26 cellular contexts compared by ENCODE assay signal in the genomic region with DNA sequence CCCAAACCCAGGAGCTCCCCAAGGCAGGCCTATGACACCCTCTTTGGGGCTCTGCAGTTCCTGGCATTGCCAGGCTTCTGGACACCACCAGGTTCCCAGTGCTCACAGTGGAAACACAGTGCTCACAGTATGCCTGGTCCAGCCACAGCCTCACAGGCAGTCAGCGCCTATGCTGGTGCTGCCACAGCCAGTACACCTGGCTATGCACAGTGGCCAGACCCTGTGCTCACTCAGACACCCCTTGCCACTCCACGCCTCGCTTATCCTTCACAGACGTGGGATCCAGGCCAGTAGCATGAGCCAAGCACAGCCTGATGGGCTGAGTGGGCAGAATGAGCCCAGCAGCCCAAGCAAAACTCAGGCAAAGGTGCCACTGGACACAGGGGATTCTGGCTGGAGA.
"Had no signal": no experiment of that assay in that cellular context is flagged by ENCODE, and none has a peak within 500 bp of the region (broad histone marks: within the 10 kb centered on the region; RNA-seq: fewer than 3 reads in every experiment).

No MANE protein-coding gene starts in this region.

- H3K4me2 ChIP-seq: neural progenitor cell had no signal

- H3K4me3 Mint-ChIP-seq: activated CD4-positive, alpha-beta memory T cell treated with anti-CD3 and anti-CD28 coated beads, Interleukin-2, amount 10 ng/mL, durations not matched to agents 7 days and 5 days; activated CD4-positive, alpha-beta T cell treated with anti-CD3 and anti-CD28 coated beads, Interleukin-2, amount 10 ng/mL, durations not matched to agents 7 days and 5 days; activated naive CD8-positive, alpha-beta T cell treated with anti-CD3 and anti-CD28 coated beads, Interleukin-2, amount 50 U/mL, for 24 hours; activated T-cell treated with anti-CD3 and anti-CD28 coated beads, Interleukin-2, amount 50 U/mL, for 24 hours; central memory CD8-positive, alpha-beta T cell; natural killer cell; neural progenitor cell; stimulated activated naive B cell treated with anti-CD40 and anti-IgM and Interleukin-4, amounts not matched to agents 10 μg/mL and 1 μg/mL and 100 μg/mL, for 72 hours; T-helper 1 cell treated with Interleukin-12 subunit alpha and Interleukin-12 subunit beta and Interleukin-4 antibody, amounts not matched to agents 30 μg/mL and 1 μg/mL, for 36 hours had no signal

- DNase-seq: activated CD4-positive, alpha-beta memory T cell treated with anti-CD3 and anti-CD28 coated beads, Interleukin-2, amount 10 ng/mL, durations not matched to agents 7 days and 5 days; activated CD4-positive, alpha-beta T cell treated with anti-CD3 and anti-CD28 coated beads, Interleukin-2, amount 10 ng/mL, durations not matched to agents 7 days and 5 days; activated CD4-positive, CD25-positive, alpha-beta regulatory T cell treated with anti-CD3 and anti-CD28 coated beads, Interleukin-2, amount 50 U/mL, for 72 hours; activated CD8-positive, alpha-beta memory T cell treated with anti-CD3 and anti-CD28 coated beads, Interleukin-2, amount 50 U/mL, for 48 hours; activated gamma-delta T cell; activated naive CD4-positive, alpha-beta T cell treated with anti-CD3 and anti-CD28 coated beads, Interleukin-2, amount 50 U/mL, for 16 hours; activated naive CD8-positive, alpha-beta T cell treated with anti-CD3 and anti-CD28 coated beads, Interleukin-2, amount 50 U/mL, for 24 hours; activated T-cell treated with anti-CD3 and anti-CD28 coated beads, Interleukin-2, amount 50 U/mL, for 24 hours; amygdala; dermis blood vessel endothelial cell; effector CD4-positive, alpha-beta T cell; foreskin keratinocyte; natural killer cell; occipital lobe; stimulated activated CD4-positive, alpha-beta T cell treated with anti-CD3 and anti-CD28 coated beads, Interleukin-4, amount 100 ng/mL, for 24 hours; stimulated activated naive B cell treated with anti-CD40 and anti-IgM and Interleukin-4, amounts not matched to agents 10 μg/mL and 1 μg/mL and 100 μg/mL, for 72 hours; SW 1271; T-helper 9 cell; transverse colon had no signal

- H3K4me3 ChIP-seq: esophagus muscularis mucosa, neural progenitor cell, skin epidermis, transverse colon had no signal

- ATAC-seq: activated naive CD8-positive, alpha-beta T cell treated with anti-CD3 and anti-CD28 coated beads, Interleukin-2, amount 50 U/mL, for 24 hours; foreskin keratinocyte; natural killer cell; sciatic nerve; stimulated activated naive B cell treated with anti-CD40 and anti-IgM and Interleukin-4, amounts not matched to agents 10 μg/mL and 1 μg/mL and 100 μg/mL, for 72 hours had no signal

- H3K9me3 Mint-ChIP-seq: activated CD4-positive, alpha-beta T cell treated with anti-CD3 and anti-CD28 coated beads, Interleukin-2, amount 10 ng/mL, durations not matched to agents 7 days and 5 days; activated T-cell treated with anti-CD3 and anti-CD28 coated beads, Interleukin-2, amount 50 U/mL, for 24 hours; neural progenitor cell had no signal

- H3K4me1 ChIP-seq: esophagus muscularis mucosa, foreskin keratinocyte, transverse colon had no signal

- H3K27ac ChIP-seq: esophagus muscularis mucosa, foreskin keratinocyte, neural progenitor cell, skin epidermis, transverse colon, VCaP had no signal

- H3K36me3 ChIP-seq: esophagus muscularis mucosa, neural progenitor cell, transverse colon had no signal

- H3K27ac Mint-ChIP-seq: activated CD4-positive, alpha-beta memory T cell treated with anti-CD3 and anti-CD28 coated beads, Interleukin-2, amount 10 ng/mL, durations not matched to agents 7 days and 5 days; activated CD4-positive, alpha-beta T cell treated with anti-CD3 and anti-CD28 coated beads, Interleukin-2, amount 10 ng/mL, durations not matched to agents 7 days and 5 days; activated naive CD8-positive, alpha-beta T cell treated with anti-CD3 and anti-CD28 coated beads, Interleukin-2, amount 50 U/mL, for 24 hours; activated T-cell treated with anti-CD3 and anti-CD28 coated beads, Interleukin-2, amount 50 U/mL, for 24 hours; natural killer cell; neural progenitor cell; stimulated activated naive B cell treated with anti-CD40 and anti-IgM and Interleukin-4, amounts not matched to agents 10 μg/mL and 1 μg/mL and 100 μg/mL, for 72 hours; T-helper 1 cell treated with Interleukin-12 subunit alpha and Interleukin-12 subunit beta and Interleukin-4 antibody, amounts not matched to agents 30 μg/mL and 1 μg/mL, for 36 hours had no signal

- H3K4me1 Mint-ChIP-seq: activated CD4-positive, alpha-beta memory T cell treated with anti-CD3 and anti-CD28 coated beads, Interleukin-2, amount 10 ng/mL, durations not matched to agents 7 days and 5 days; activated CD4-positive, alpha-beta T cell treated with anti-CD3 and anti-CD28 coated beads, Interleukin-2, amount 10 ng/mL, durations not matched to agents 7 days and 5 days; activated naive CD8-positive, alpha-beta T cell treated with anti-CD3 and anti-CD28 coated beads, Interleukin-2, amount 50 U/mL, for 24 hours; central memory CD8-positive, alpha-beta T cell; natural killer cell; stimulated activated naive B cell treated with anti-CD40 and anti-IgM and Interleukin-4, amounts not matched to agents 10 μg/mL and 1 μg/mL and 100 μg/mL, for 72 hours had no signal

- H3K27me3 ChIP-seq: esophagus muscularis mucosa, foreskin keratinocyte, neural progenitor cell, transverse colon had no signal

- H2AFZ ChIP-seq: neural progenitor cell had no signal

- H3K36me3 Mint-ChIP-seq: natural killer cell; neural progenitor cell; stimulated activated naive B cell treated with anti-CD40 and anti-IgM and Interleukin-4, amounts not matched to agents 10 μg/mL and 1 μg/mL and 100 μg/mL, for 72 hours had no signal

- H3K9ac ChIP-seq: neural progenitor cell had no signal

- H3K9me3 ChIP-seq: esophagus muscularis mucosa, transverse colon had no signal

- H3K27me3 Mint-ChIP-seq: activated CD4-positive, alpha-beta memory T cell treated with anti-CD3 and anti-CD28 coated beads, Interleukin-2, amount 10 ng/mL, durations not matched to agents 7 days and 5 days; activated CD4-positive, alpha-beta T cell treated with anti-CD3 and anti-CD28 coated beads, Interleukin-2, amount 10 ng/mL, durations not matched to agents 7 days and 5 days; activated naive CD8-positive, alpha-beta T cell treated with anti-CD3 and anti-CD28 coated beads, Interleukin-2, amount 50 U/mL, for 24 hours; activated T-cell treated with anti-CD3 and anti-CD28 coated beads, Interleukin-2, amount 50 U/mL, for 24 hours; central memory CD8-positive, alpha-beta T cell; stimulated activated naive B cell treated with anti-CD40 and anti-IgM and Interleukin-4, amounts not matched to agents 10 μg/mL and 1 μg/mL and 100 μg/mL, for 72 hours had no signal
